Comparison of ENCODE assay signal across 26 cellular contexts in genomic region chr17:60395508-60396065, GRCh38. TPM values are rescaled to one million over a fixed set of nuclear protein-coding genes. Genes with fewer than 3 reads are reported as not detected.
DNase-seq lines count a peak whose midpoint lies in the region; ATAC-seq and TF ChIP-seq lines count a peak whose summit lies in the region.
"Had no signal": no experiment of that assay in that cellular context is flagged by ENCODE, and none has a peak within 500 bp of the region (broad histone marks: within the 10 kb centered on the region; RNA-seq: fewer than 3 reads in every experiment).

No MANE protein-coding gene starts in this region.

- no peaks in the 10 kb centered on the region for H3K36me3 ChIP-seq in adrenal gland (replicated peaks in 1 of 2)
- H3K36me3 ChIP-seq: colonic mucosa, suprapubic skin had no signal

- H3K9me3 Mint-ChIP-seq in activated CD4-positive, alpha-beta T cell treated with anti-CD3 and anti-CD28 coated beads, Interleukin-2, amount 10 ng/mL, durations not matched to agents 7 days and 5 days = no peaks in the 10 kb centered on the region
- no peaks in the 10 kb centered on the region for H3K9me3 Mint-ChIP-seq in activated CD4-positive, alpha-beta T cell treated with anti-CD3 and anti-CD28 coated beads for 36 hours (ENCODE audit: low read depth)
- no peaks in the 10 kb centered on the region for H3K9me3 Mint-ChIP-seq in IgD-negative memory B cell
- H3K9me3 Mint-ChIP-seq: activated naive CD8-positive, alpha-beta T cell treated with anti-CD3 and anti-CD28 coated beads, Interleukin-2, amount 50 U/mL, for 24 hours; activated T-helper 2 cell treated with anti-CD3 and anti-CD28 coated beads, Interferon-gamma antibody, Interleukin-2, Interleukin-4, amounts not matched to agents 10 μg/mL and 5 μg/mL and 100 μg/mL, durations not matched to agents 14 hours and 24 hours and 36 hours; CD4-positive, alpha-beta memory T cell had no signal

- H3K4me3 ChIP-seq in retinal pigment epithelial cell (ENCODE audit: low read length) = no peak overlapping the region
- no peak overlapping the region for H3K4me3 ChIP-seq in adrenal gland
- H3K4me3 ChIP-seq: A549, colonic mucosa, psoas muscle, SJSA1, suprapubic skin had no signal

- TF ChIP-seq CTCF in retinal pigment epithelial cell (conservative IDR thresholded peaks at IDR 0.05; ENCODE audit: low read depth, low read length) (no peak), adrenal gland (IDR thresholded peaks at IDR 0.05) (no peak)

- H3K4me1 Mint-ChIP-seq in activated CD4-positive, alpha-beta T cell treated with anti-CD3 and anti-CD28 coated beads, Interleukin-2, amount 10 ng/mL, durations not matched to agents 7 days and 5 days = peaks cover 44% of the 10 kb centered on the region
- H3K4me1 Mint-ChIP-seq in activated CD4-positive, alpha-beta T cell treated with anti-CD3 and anti-CD28 coated beads for 36 hours = peaks cover 24% of the 10 kb centered on the region
- H3K4me1 Mint-ChIP-seq in IgD-negative memory B cell = peaks cover 37 to 51% (median 39%) of the 10 kb centered on the region in 3 donors

- no peaks in the 10 kb centered on the region for H3K27me3 Mint-ChIP-seq in activated CD4-positive, alpha-beta T cell treated with anti-CD3 and anti-CD28 coated beads, Interleukin-2, amount 10 ng/mL, durations not matched to agents 7 days and 5 days
- no peaks in the 10 kb centered on the region for H3K27me3 Mint-ChIP-seq in activated CD4-positive, alpha-beta T cell treated with anti-CD3 and anti-CD28 coated beads for 36 hours
- no peaks in the 10 kb centered on the region for H3K27me3 Mint-ChIP-seq in IgD-negative memory B cell
- H3K27me3 Mint-ChIP-seq: activated naive CD8-positive, alpha-beta T cell treated with anti-CD3 and anti-CD28 coated beads, Interleukin-2, amount 50 U/mL, for 24 hours had no signal

- TF ChIP-seq POLR2A in adrenal gland (IDR thresholded peaks at IDR 0.05) = no peak

- CTCF ChIA-PET in activated CD4-positive, alpha-beta T cell treated with anti-CD3 and anti-CD28 coated beads, Interleukin-2, amount 10 ng/mL, durations not matched to agents 7 days and 5 days (lab: Charles Lee) = interaction anchor here (2.0 kb wide), 1 partner anchor 11 kb away, joined by 5 read pairs; no protein-coding TSS in a partner anchor
- CTCF ChIA-PET in activated CD4-positive, alpha-beta T cell treated with anti-CD3 and anti-CD28 coated beads for 36 hours (lab: Charles Lee) = no interaction called here

- peaks cover 0 to 3% of the 10 kb centered on the region in 2 donors for H3K4me1 ChIP-seq in adrenal gland (replicated peaks in 1 of 2)
- H3K4me1 ChIP-seq: colonic mucosa had no signal

- H3K4me3 Mint-ChIP-seq in activated CD4-positive, alpha-beta T cell treated with anti-CD3 and anti-CD28 coated beads, Interleukin-2, amount 10 ng/mL, durations not matched to agents 7 days and 5 days = no peak overlapping the region
- H3K4me3 Mint-ChIP-seq in activated CD4-positive, alpha-beta T cell treated with anti-CD3 and anti-CD28 coated beads for 36 hours = no peak overlapping the region
- peak overlapping the region in 1 of 4 donors; percentile 47 for H3K4me3 Mint-ChIP-seq in IgD-negative memory B cell
- H3K4me3 Mint-ChIP-seq: activated naive CD8-positive, alpha-beta T cell treated with anti-CD3 and anti-CD28 coated beads, Interleukin-2, amount 50 U/mL, for 24 hours; CD4-positive, alpha-beta memory T cell had no signal

- H3K9me3 ChIP-seq in adrenal gland (replicated peaks in 1 of 3) = no peaks in the 10 kb centered on the region
- H3K9me3 ChIP-seq: A549, colonic mucosa, psoas muscle, SJSA1, suprapubic skin had no signal

- no peak overlapping the region for H3K27ac ChIP-seq in adrenal gland
- H3K27ac ChIP-seq: A549, colonic mucosa, psoas muscle, SJSA1, suprapubic skin had no signal

- H3K36me3 Mint-ChIP-seq in activated CD4-positive, alpha-beta T cell treated with anti-CD3 and anti-CD28 coated beads, Interleukin-2, amount 10 ng/mL, durations not matched to agents 7 days and 5 days (ENCODE audit: low read depth) = peaks cover 7% of the 10 kb centered on the region
- H3K36me3 Mint-ChIP-seq in activated CD4-positive, alpha-beta T cell treated with anti-CD3 and anti-CD28 coated beads for 36 hours (ENCODE audit: low read depth) = no peaks in the 10 kb centered on the region
- no peaks in the 10 kb centered on the region for H3K36me3 Mint-ChIP-seq in IgD-negative memory B cell

- 75 to 81% (median 79%) methylated on average over 4 of the region's 4 CpGs for WGBS in adrenal gland, 4 donors

- POLR2A ChIA-PET in activated CD4-positive, alpha-beta T cell treated with anti-CD3 and anti-CD28 coated beads, Interleukin-2, amount 10 ng/mL, durations not matched to agents 7 days and 5 days (lab: Charles Lee) = no interaction called here
- POLR2A ChIA-PET in activated CD4-positive, alpha-beta T cell treated with anti-CD3 and anti-CD28 coated beads for 36 hours (lab: Charles Lee) = interaction anchor here (0.5 to 0.6 kb wide), 2 partner anchors 65 to 82 kb away, joined by 3 read pairs; no protein-coding TSS in a partner anchor

- H3K27me3 ChIP-seq in adrenal gland = no peaks in the 10 kb centered on the region
- H3K27me3 ChIP-seq: colonic mucosa, SJSA1, suprapubic skin had no signal

- DNase-seq in activated CD4-positive, alpha-beta T cell treated with anti-CD3 and anti-CD28 coated beads, Interleukin-2, amount 10 ng/mL, durations not matched to agents 7 days and 5 days = no peak
- DNase-seq in activated CD4-positive, alpha-beta T cell treated with anti-CD3 and anti-CD28 coated beads for 36 hours = no peak
- DNase-seq in NOMO-1 treated with dmso at 0.1 percent for 144 hours (lab: John Stamatoyannopoulos, UW; ENCODE audit: unreplicated experiment) (peak; percentile 27), retinal pigment epithelial cell (ENCODE audit: low read depth) (peak; percentile 80), superior temporal gyrus (ENCODE audit: extremely low spot score) (no peak), DMS 273 treated with DMSO at 0.1 percent for 48 hours (lab: John Stamatoyannopoulos, UW) (no peak), adrenal gland (no peak)
- DNase-seq: activated naive CD8-positive, alpha-beta T cell treated with anti-CD3 and anti-CD28 coated beads, Interleukin-2, amount 50 U/mL, for 24 hours; CD4-positive, alpha-beta memory T cell; colonic mucosa; DMS79; glutamatergic neuron; left cardiac atrium; NCI-H146; NCI-H510A treated with DMSO at 0.1 percent for 48 hours; OCI-M1; psoas muscle; small intestine; stimulated activated CD4-positive, alpha-beta T cell treated with anti-CD3 and anti-CD28 coated beads, Interleukin-4, amount 100 ng/mL, for 4 hours had no signal

- ATAC-seq in activated CD4-positive, alpha-beta T cell treated with anti-CD3 and anti-CD28 coated beads for 36 hours = no peak
- ATAC-seq: A549; activated naive CD8-positive, alpha-beta T cell treated with anti-CD3 and anti-CD28 coated beads, Interleukin-2, amount 50 U/mL, for 24 hours; left cardiac atrium; psoas muscle had no signal

- peak overlapping the region; percentile 37 for H3K27ac Mint-ChIP-seq in activated CD4-positive, alpha-beta T cell treated with anti-CD3 and anti-CD28 coated beads, Interleukin-2, amount 10 ng/mL, durations not matched to agents 7 days and 5 days
- no peak overlapping the region for H3K27ac Mint-ChIP-seq in activated CD4-positive, alpha-beta T cell treated with anti-CD3 and anti-CD28 coated beads for 36 hours
- peak overlapping the region; percentile 59 to 88 (median 70) for H3K27ac Mint-ChIP-seq in IgD-negative memory B cell
- H3K27ac Mint-ChIP-seq: activated naive CD8-positive, alpha-beta T cell treated with anti-CD3 and anti-CD28 coated beads, Interleukin-2, amount 50 U/mL, for 24 hours; activated T-helper 2 cell treated with anti-CD3 and anti-CD28 coated beads, Interferon-gamma antibody, Interleukin-2, Interleukin-4, amounts not matched to agents 10 μg/mL and 5 μg/mL and 100 μg/mL, durations not matched to agents 14 hours and 24 hours and 36 hours had no signal

- intact Hi-C loops in activated CD4-positive, alpha-beta T cell treated with anti-CD3 and anti-CD28 coated beads for 36 hours (cut with DNase I, micrococcal nuclease) = loop anchor here in 1 of 2 experiments (10.0 kb wide), 1 partner anchor 1031 kb away; no protein-coding TSS in a partner anchor
- intact Hi-C loops in adrenal gland (cut with DNase I) = loop anchor here in 1 of 2 donors (10.0 kb wide), 1 partner anchor 161 kb away; no protein-coding TSS in a partner anchor

RNA-seq across cellular contexts. Expression of gene USP32, which starts 3.7 kb away (rescaled TPM):
- total RNA-seq in activated CD4-positive, alpha-beta T cell treated with anti-CD3 and anti-CD28 coated beads, Interleukin-2, amount 10 ng/mL, durations not matched to agents 7 days and 5 days = 10 to 100 TPM; 31.7 to 34.0 TPM
- total RNA-seq in activated CD4-positive, alpha-beta T cell treated with anti-CD3 and anti-CD28 coated beads for 36 hours = 10 to 100 TPM; 32.3 to 33.1 TPM
- polyA plus RNA-seq in IgD-negative memory B cell = 6.5 TPM
- total RNA-seq in adrenal gland = 10 to 100 TPM; 36.2 to 99.3 (median 54.5) TPM
- 10 to 100 TPM; 22.0 to 57.8 (median 22.7) TPM for polyA plus RNA-seq in adrenal gland

RNA-seq across cellular contexts. Expression of gene CHCT1, which starts 26.7 kb away (rescaled TPM):
- total RNA-seq in activated CD4-positive, alpha-beta T cell treated with anti-CD3 and anti-CD28 coated beads, Interleukin-2, amount 10 ng/mL, durations not matched to agents 7 days and 5 days = not detected
- under 1 TPM; 0.32 to 0.58 TPM for total RNA-seq in activated CD4-positive, alpha-beta T cell treated with anti-CD3 and anti-CD28 coated beads for 36 hours
- polyA plus RNA-seq in IgD-negative memory B cell (not detected), adrenal gland (under 1 TPM in 1 of 3 donors, not detected in 2; 0.37 TPM)
- under 1 TPM in 1 of 8 donors, not detected in 7; 0.41 TPM for total RNA-seq in adrenal gland
- total RNA-seq: CD4-positive, alpha-beta memory T cell; colonic mucosa; left cardiac atrium; LHCN-M2; SJSA1; suprapubic skin had no signal
- polyA plus RNA-seq: neural cell had no signal

Comparison
In these comparisons a context has a peak if more than half of its experiments do, and no peak if none do; other contexts are left out.
1. DNase-seq: peak in NOMO-1 treated with dmso at 0.1 percent for 144 hours (single experiment) and retinal pigment epithelial cell (single experiment); none in activated CD4-positive, alpha-beta T cell treated with anti-CD3 and anti-CD28 coated beads, Interleukin-2, amount 10 ng/mL, durations not matched to agents 7 days and 5 days (single experiment), activated CD4-positive, alpha-beta T cell treated with anti-CD3 and anti-CD28 coated beads for 36 hours (single experiment), superior temporal gyrus (single experiment), DMS 273 treated with DMSO at 0.1 percent for 48 hours (single experiment) and adrenal gland (0 of 7).